Comparison of ENCODE assay signal across 15 cellular contexts in the genomic region with DNA sequence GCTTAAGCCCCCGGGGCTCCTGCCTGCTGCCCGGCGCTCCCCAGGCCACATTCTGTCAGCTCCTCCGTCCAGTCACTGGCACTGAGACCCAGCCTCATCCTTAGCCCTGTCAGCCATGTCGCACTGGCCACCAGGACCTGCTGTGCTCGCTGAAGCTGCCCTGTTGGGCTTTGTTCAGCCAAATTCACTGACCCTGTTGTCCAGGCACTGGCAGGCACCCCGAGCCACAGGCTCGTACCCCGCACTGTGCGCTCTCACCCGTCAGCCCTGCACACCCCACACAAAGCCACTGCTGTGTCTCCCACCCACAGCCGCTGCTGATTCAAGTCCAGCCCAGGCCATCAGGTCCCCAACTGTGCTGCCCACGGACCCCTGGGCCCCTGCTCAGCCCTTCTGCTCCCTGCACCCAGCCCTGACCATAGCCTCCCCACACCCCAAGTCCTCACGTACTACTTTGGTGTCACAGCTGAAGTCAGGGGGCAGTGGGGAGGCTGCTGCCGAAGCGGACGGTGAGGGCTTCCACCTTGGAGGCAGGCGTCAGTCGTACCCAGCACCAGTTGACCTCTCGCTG.
A peak's percentile ranks its signal among the peaks of the same experiment; 100 is the strongest.
DNase-seq lines count a peak whose midpoint lies in the region; ATAC-seq and TF ChIP-seq lines count a peak whose summit lies in the region.
"Had no signal": no experiment of that assay in that cellular context is flagged by ENCODE, and none has a peak within 500 bp of the region (broad histone marks: within the 10 kb centered on the region; RNA-seq: fewer than 3 reads in every experiment).

No MANE protein-coding gene starts in this region.

- H4K8ac ChIP-seq in H9 (replicated peaks; ENCODE audit: insufficient read length, low read depth, low read length): no peak overlapping the region

- ATAC-seq in activated naive CD8-positive, alpha-beta T cell treated with anti-CD3 and anti-CD28 coated beads, Interleukin-2, amount 10 ng/mL, durations not matched to agents 7 days and 5 days (ENCODE audit: low read depth): no peak
- no peak for ATAC-seq in naive thymus-derived CD4-positive, alpha-beta T cell
- no peak for ATAC-seq in HG02759 (IDR thresholded peaks at IDR 0.05; ENCODE audit: unreplicated experiment)

- H3K4me1 Mint-ChIP-seq in H9: peaks cover 41 to 46% of the 10 kb centered on the region in 2 experiments
- peaks cover 59% of the 10 kb centered on the region for H3K4me1 Mint-ChIP-seq in activated naive CD8-positive, alpha-beta T cell treated with anti-CD3 and anti-CD28 coated beads, Interleukin-2, amount 10 ng/mL, durations not matched to agents 7 days and 5 days
- H3K4me1 Mint-ChIP-seq in naive thymus-derived CD4-positive, alpha-beta T cell: peaks cover 40 to 88% (median 64%) of the 10 kb centered on the region in 7 donors

- peaks cover 18 to 35% (median 20%) of the 10 kb centered on the region in 3 experiments for H3K36me3 Mint-ChIP-seq in H9 (ENCODE audit: insufficient read depth in 1 of 3, low read depth in 3 of 3)
- H3K36me3 Mint-ChIP-seq in activated naive CD8-positive, alpha-beta T cell treated with anti-CD3 and anti-CD28 coated beads, Interleukin-2, amount 10 ng/mL, durations not matched to agents 7 days and 5 days: peaks cover 55% of the 10 kb centered on the region
- peaks cover 8 to 74% (median 59%) of the 10 kb centered on the region in 5 donors for H3K36me3 Mint-ChIP-seq in naive thymus-derived CD4-positive, alpha-beta T cell

- 0 out of 22 replicates have a peak overlapping the region, but pooled peaks of 1 of the 11 experiments have one; percentile 38 for H3K27ac ChIP-seq in BLaER1 treated with 17β-estradiol and CSF1 and Interleukin-3, amounts not matched to agents 10 nM and 100 nM
- no peak overlapping the region for H3K27ac ChIP-seq in H9 (ENCODE audit: insufficient read length, low read depth, low read length)
- H3K27ac ChIP-seq in naive thymus-derived CD4-positive, alpha-beta T cell (ENCODE audit: low read depth, low read length): peak overlapping the region; percentile 38
- H3K27ac ChIP-seq: cardiac muscle cell, tibial artery had no signal

- POLR2A ChIA-PET in activated naive CD8-positive, alpha-beta T cell treated with anti-CD3 and anti-CD28 coated beads, Interleukin-2, amount 10 ng/mL, durations not matched to agents 7 days and 5 days (lab: Charles Lee): interaction anchor here (1.1 to 2.0 kb wide), 6 partner anchors 12 to 406 kb away, joined by 3 to 9 read pairs (median 6); no protein-coding TSS in a partner anchor
- POLR2A ChIA-PET in naive thymus-derived CD4-positive, alpha-beta T cell (lab: Charles Lee): interaction anchor here (0.9 to 1.5 kb wide), 4 partner anchors 8 to 192 kb away, joined by 3 to 4 read pairs (median 4); no protein-coding TSS in a partner anchor

- no peak overlapping the region for H3K4me3 ChIP-seq in BLaER1 treated with 17β-estradiol and CSF1 and Interleukin-3, amounts not matched to agents 10 nM and 100 nM
- H3K4me3 ChIP-seq in naive thymus-derived CD4-positive, alpha-beta T cell (ENCODE audit: low read length): no peak overlapping the region
- H3K4me3 ChIP-seq: cardiac muscle cell, tibial artery had no signal

- no peak for TF ChIP-seq CTCF in H9 (conservative IDR thresholded peaks at IDR 0.05)

- intact Hi-C loops in naive thymus-derived CD4-positive, alpha-beta T cell (cut with micrococcal nuclease): loop anchor here in 1 of 2 donors (2.0 to 10.0 kb wide), 4 partner anchors 13 to 118 kb away; no protein-coding TSS in a partner anchor

- H2BK15ac ChIP-seq in H9 (ENCODE audit: low read depth, low read length): no peak overlapping the region

- H2BK120ac ChIP-seq in H9 (ENCODE audit: low read depth, low read length, poor library complexity, severe bottlenecking): no peak overlapping the region

- no peak overlapping the region for H3K56ac ChIP-seq in H9 (ENCODE audit: insufficient read length, low read depth, low read length)

- peaks cover 0 to 9% of the 10 kb centered on the region in 2 experiments; a peak in 2 of 5 replicates for H3K9me3 Mint-ChIP-seq in H9
- H3K9me3 Mint-ChIP-seq in activated naive CD8-positive, alpha-beta T cell treated with anti-CD3 and anti-CD28 coated beads, Interleukin-2, amount 10 ng/mL, durations not matched to agents 7 days and 5 days: no peaks in the 10 kb centered on the region
- peaks cover 0 to 21% (median 7%) of the 10 kb centered on the region in 11 donors for H3K9me3 Mint-ChIP-seq in naive thymus-derived CD4-positive, alpha-beta T cell
- H3K9me3 Mint-ChIP-seq: CD4-positive, alpha-beta T cell had no signal

- peaks cover 39 to 59% (median 44%) of the 10 kb centered on the region in 10 experiments for H3K4me1 ChIP-seq in BLaER1 treated with 17β-estradiol and CSF1 and Interleukin-3, amounts not matched to agents 10 nM and 100 nM
- peaks cover 5% of the 10 kb centered on the region; the same call in 1 of the 2 replicates for H3K4me1 ChIP-seq in H9 (ENCODE audit: insufficient read depth, low read length)
- peaks cover 10 to 41% of the 10 kb centered on the region in 2 donors for H3K4me1 ChIP-seq in naive thymus-derived CD4-positive, alpha-beta T cell (ENCODE audit: control insufficient read depth in 2 of 2, insufficient read depth in 2 of 2, low read length in 2 of 2)

- H3K4me3 Mint-ChIP-seq in H9: no peak overlapping the region
- no peak overlapping the region for H3K4me3 Mint-ChIP-seq in activated naive CD8-positive, alpha-beta T cell treated with anti-CD3 and anti-CD28 coated beads, Interleukin-2, amount 10 ng/mL, durations not matched to agents 7 days and 5 days
- peak overlapping the region in 2 of 10 donors; percentile 23 to 25 for H3K4me3 Mint-ChIP-seq in naive thymus-derived CD4-positive, alpha-beta T cell
- H3K4me3 Mint-ChIP-seq: CD4-positive, alpha-beta T cell had no signal

- H2AK5ac ChIP-seq in H9 (ENCODE audit: insufficient read length, low read length): no peak overlapping the region

- peak overlapping the region; percentile 18 for H3K18ac ChIP-seq in H9 (ENCODE audit: insufficient read length, low read depth, low read length)

- DNase-seq in H9: no peak
- no peak for DNase-seq in activated naive CD8-positive, alpha-beta T cell treated with anti-CD3 and anti-CD28 coated beads, Interleukin-2, amount 10 ng/mL, durations not matched to agents 7 days and 5 days
- DNase-seq in naive thymus-derived CD4-positive, alpha-beta T cell: no peak
- DNase-seq in mucosa of gallbladder (ENCODE audit: low spot score): no peak
- no peak for DNase-seq in glomerular visceral epithelial cell (ENCODE audit: extremely low spot score)
- DNase-seq in NCI-H1417 treated with DMSO at 0.1 percent for 48 hours (lab: John Stamatoyannopoulos, UW): no peak
- DNase-seq: activated CD4-positive, alpha-beta T cell treated with anti-CD3 and anti-CD28 coated beads, Interleukin-2, amount 50 U/mL, for 1 hour; activated gamma-delta T cell; CD4-positive, alpha-beta T cell; NCI-H2107; NCI-H774 had no signal

- CTCF ChIA-PET in naive thymus-derived CD4-positive, alpha-beta T cell (lab: Charles Lee): interaction anchor here (0.8 kb wide), 1 partner anchor 17 kb away, joined by 5 read pairs; no protein-coding TSS in a partner anchor

- H4K91ac ChIP-seq in H9 (ENCODE audit: insufficient read length, low read depth, low read length): no peak overlapping the region

- no peaks in the 10 kb centered on the region; the same call in 1 of the 2 replicates for H3K27me3 Mint-ChIP-seq in H9 (ENCODE audit: low read depth)
- H3K27me3 Mint-ChIP-seq in activated naive CD8-positive, alpha-beta T cell treated with anti-CD3 and anti-CD28 coated beads, Interleukin-2, amount 10 ng/mL, durations not matched to agents 7 days and 5 days: no peaks in the 10 kb centered on the region
- no peaks in the 10 kb centered on the region for H3K27me3 Mint-ChIP-seq in naive thymus-derived CD4-positive, alpha-beta T cell
- H3K27me3 Mint-ChIP-seq: CD4-positive, alpha-beta T cell had no signal

- no CpG with 5 or more reads among the region's 20 CpGs for WGBS in H9 (ENCODE audit: extremely low coverage, insufficient read length, low lambda C conversion rate)

- peaks cover 0 to 52% (median 27%) of the 10 kb centered on the region in 11 experiments for H3K36me3 ChIP-seq in BLaER1 treated with 17β-estradiol and CSF1 and Interleukin-3, amounts not matched to agents 10 nM and 100 nM
- peaks cover 0 to 49% (median 0%) of the 10 kb centered on the region in 3 experiments for H3K36me3 ChIP-seq in naive thymus-derived CD4-positive, alpha-beta T cell (ENCODE audit: control insufficient read depth in 2 of 3, insufficient read depth in 3 of 3, low read length in 3 of 3)
- H3K36me3 ChIP-seq: cardiac muscle cell had no signal

- peak overlapping the region; percentile 59 for H3K14ac ChIP-seq in H9 (ENCODE audit: insufficient read depth, low read length)

- no peaks in the 10 kb centered on the region for H3K27me3 ChIP-seq in BLaER1 treated with 17β-estradiol and CSF1 and Interleukin-3, amounts not matched to agents 10 nM and 100 nM
- H3K27me3 ChIP-seq in H9 (ENCODE audit: insufficient read depth, low read length): no peaks in the 10 kb centered on the region
- H3K27me3 ChIP-seq in naive thymus-derived CD4-positive, alpha-beta T cell (ENCODE audit: control insufficient read depth in 2 of 2, insufficient read depth in 2 of 2, low read length in 2 of 2): no peaks in the 10 kb centered on the region
- H3K27me3 ChIP-seq: cardiac muscle cell, tibial artery had no signal

- no peak overlapping the region for H3T11ph ChIP-seq in H9 (ENCODE audit: low read length)

- H2BK5ac ChIP-seq in H9 (ENCODE audit: insufficient read length, low read length): no peak overlapping the region

- H3K27ac Mint-ChIP-seq in H9: peak overlapping the region in 2 of 3 experiments; percentile 44 to 56; a peak in 2 of 7 replicates
- peak overlapping the region; percentile 95 for H3K27ac Mint-ChIP-seq in activated naive CD8-positive, alpha-beta T cell treated with anti-CD3 and anti-CD28 coated beads, Interleukin-2, amount 10 ng/mL, durations not matched to agents 7 days and 5 days
- peak overlapping the region in 3 of 9 donors; percentile 84 to 95 (median 90) for H3K27ac Mint-ChIP-seq in naive thymus-derived CD4-positive, alpha-beta T cell

- no peak overlapping the region for H2BK12ac ChIP-seq in H9 (ENCODE audit: insufficient read length, low read depth, low read length)

- H3K4me2 ChIP-seq in BLaER1 treated with 17β-estradiol and CSF1 and Interleukin-3, amounts not matched to agents 10 nM and 100 nM: peak overlapping the region; percentile 23 to 67 (median 56); a peak in 19 of 22 replicates
- no peak overlapping the region for H3K4me2 ChIP-seq in H9 (ENCODE audit: insufficient read depth, insufficient read length, low read length)

- H3K79me2 ChIP-seq in H9 (ENCODE audit: insufficient read depth, low read length): no peaks in the 10 kb centered on the region

- H3K9me3 ChIP-seq in BLaER1 treated with 17β-estradiol and CSF1 and Interleukin-3, amounts not matched to agents 10 nM and 100 nM (replicated peaks in 1 of 11): no peaks in the 10 kb centered on the region
- H3K9me3 ChIP-seq in H9 (ENCODE audit: control insufficient read depth, low read depth, low read length): no peaks in the 10 kb centered on the region
- H3K9me3 ChIP-seq in naive thymus-derived CD4-positive, alpha-beta T cell (ENCODE audit: control insufficient read depth in 2 of 3, low read length in 3 of 3): peaks cover 0 to 5% (median 0%) of the 10 kb centered on the region in 3 experiments
- H3K9me3 ChIP-seq: tibial artery had no signal

- no peak overlapping the region for H2BK20ac ChIP-seq in H9 (ENCODE audit: low read depth, low read length, poor library complexity, severe bottlenecking)

- no peak overlapping the region for H3K23ac ChIP-seq in H9 (ENCODE audit: insufficient read length, low read depth, low read length)

- no peak overlapping the region for H4K5ac ChIP-seq in H9 (ENCODE audit: insufficient read length, low read depth, low read length)

- H3K4ac ChIP-seq in H9 (ENCODE audit: low read depth, low read length): no peak overlapping the region

- no peak overlapping the region for H2AFZ ChIP-seq in H9 (ENCODE audit: low read length)

- H3K9ac ChIP-seq in BLaER1 treated with 17β-estradiol and CSF1 and Interleukin-3, amounts not matched to agents 10 nM and 100 nM: 0 out of 22 replicates have a peak overlapping the region, but pooled peaks of 2 of the 11 experiments have one; percentile 12 to 18
- H3K9ac ChIP-seq in H9 (ENCODE audit: extremely low read depth, insufficient read length, low read length): no peak overlapping the region

- no peaks in the 10 kb centered on the region for H3K23me2 ChIP-seq in H9 (ENCODE audit: insufficient read length, low read depth, low read length, poor library complexity, severe bottlenecking)

- H4K20me1 ChIP-seq in BLaER1 treated with 17β-estradiol and CSF1 and Interleukin-3, amounts not matched to agents 10 nM and 100 nM: peaks cover 0 to 74% (median 15%) of the 10 kb centered on the region in 11 experiments; a peak in 10 of 22 replicates
- H4K20me1 ChIP-seq in H9 (ENCODE audit: control insufficient read depth, insufficient read depth, insufficient read length): no peaks in the 10 kb centered on the region

- no peaks in the 10 kb centered on the region for H3K79me1 ChIP-seq in H9 (ENCODE audit: insufficient read depth, low read depth, low read length, poor library complexity, severe bottlenecking)
